In the genomic region with DNA sequence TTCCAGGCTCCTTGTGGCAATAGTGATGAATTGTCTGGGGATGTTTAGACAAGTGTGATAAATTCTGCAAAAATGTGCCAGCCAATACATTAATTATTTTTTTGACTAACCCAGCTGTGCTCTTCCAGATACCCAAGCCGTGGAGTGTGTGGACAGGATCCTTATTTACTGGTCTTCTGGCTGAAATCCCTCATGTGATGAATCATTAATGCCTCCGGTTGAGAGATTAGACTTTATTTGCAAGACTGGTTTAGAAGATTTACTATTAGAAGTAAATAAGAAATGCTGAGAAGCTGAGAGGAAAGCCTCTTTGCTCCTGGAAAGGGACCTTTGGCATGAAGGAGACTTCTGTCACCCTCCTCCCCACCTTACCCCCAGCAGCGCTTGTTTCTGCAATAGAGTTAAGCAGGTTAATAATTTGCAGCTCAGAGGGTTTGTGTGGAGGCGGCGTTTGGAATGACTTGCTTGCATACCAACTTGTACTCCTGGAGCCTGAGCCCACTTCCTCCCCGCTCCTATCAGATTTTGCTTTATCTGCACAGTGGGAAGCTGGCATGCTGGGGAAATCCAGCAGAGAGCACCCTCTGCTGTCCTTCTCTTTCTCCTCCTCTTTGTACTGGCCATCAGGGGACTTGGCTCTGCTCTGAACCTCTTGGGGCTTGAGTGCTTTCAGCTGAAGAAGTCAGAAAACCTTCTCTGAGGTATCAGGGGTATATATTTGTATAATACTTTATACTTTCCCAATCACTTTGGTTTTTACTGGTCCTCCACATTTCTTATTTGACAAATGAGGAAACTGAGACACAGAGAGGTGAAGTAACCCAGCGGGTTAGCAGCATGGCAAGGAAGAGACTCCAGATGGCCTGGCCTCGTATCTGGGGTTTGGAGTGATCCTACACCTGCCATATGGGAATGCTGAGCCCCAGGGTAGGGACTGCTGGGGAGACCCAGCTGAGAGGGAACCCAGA, we compare ENCODE assay signal across 1 cellular context.
TF ChIP-seq lines count a peak whose summit lies in the region.

No MANE protein-coding gene starts in this region.

TF ChIP-seq in HepG2, 621 proteins besides CTCF, POLR2A, EP300 and RAD21 (continued from another document and continues in another):
- TF ChIP-seq, protein P1, sequence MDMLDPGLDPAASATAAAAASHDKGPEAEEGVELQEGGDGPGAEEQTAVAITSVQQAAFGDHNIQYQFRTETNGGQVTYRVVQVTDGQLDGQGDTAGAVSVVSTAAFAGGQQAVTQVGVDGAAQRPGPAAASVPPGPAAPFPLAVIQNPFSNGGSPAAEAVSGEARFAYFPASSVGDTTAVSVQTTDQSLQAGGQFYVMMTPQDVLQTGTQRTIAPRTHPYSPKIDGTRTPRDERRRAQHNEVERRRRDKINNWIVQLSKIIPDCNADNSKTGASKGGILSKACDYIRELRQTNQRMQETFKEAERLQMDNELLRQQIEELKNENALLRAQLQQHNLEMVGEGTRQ (IDR thresholded peaks at IDR 0.05; ENCODE audit: low read depth, low read length): no peak
- TF ChIP-seq, protein P1 (CRISPR knock-in tag; IDR thresholded peaks at IDR 0.05; ENCODE audit: borderline replicate concordance): no peak
- TF ChIP-seq CENPX (CRISPR knock-in tag; IDR thresholded peaks at IDR 0.05) (no peak), PAF1 (CRISPR knock-in tag; IDR thresholded peaks at IDR 0.05) (no peak), ISL2 (CRISPR knock-in tag; IDR thresholded peaks at IDR 0.05) (peak; percentile 69), HNF4A (CRISPR knock-in tag; IDR thresholded peaks at IDR 0.05) (peak; percentile 50; the same call in 1 of the 2 replicates), ZNF850 (CRISPR knock-in tag; conservative IDR thresholded peaks at IDR 0.05) (no peak), MED13 (CRISPR knock-in tag; IDR thresholded peaks at IDR 0.05) (no peak), KLF11 (CRISPR knock-in tag; IDR thresholded peaks at IDR 0.05) (no peak), SIX1 (CRISPR knock-in tag; IDR thresholded peaks at IDR 0.05; ENCODE audit: borderline replicate concordance) (peak; percentile 76; the same call in 1 of the 2 replicates), RFX1 (IDR thresholded peaks at IDR 0.05) (no peak), SRSF4 (IDR thresholded peaks at IDR 0.05; ENCODE audit: low read depth, low read length, poor library complexity, severe bottlenecking) (no peak), FOXC1 (CRISPR knock-in tag; IDR thresholded peaks at IDR 0.05; ENCODE audit: borderline replicate concordance) (peak; percentile 77; the same call in 1 of the 2 replicates), RELA (CRISPR knock-in tag; IDR thresholded peaks at IDR 0.05) (no peak), TBP (CRISPR knock-in tag; IDR thresholded peaks at IDR 0.05) (no peak), SUZ12 (IDR thresholded peaks at IDR 0.05; ENCODE audit: low read depth, low read length) (no peak), ZNF788 (CRISPR knock-in tag; IDR thresholded peaks at IDR 0.05; ENCODE audit: borderline replicate concordance) (peak; percentile 42; the same call in 1 of the 2 replicates), MTA3 (CRISPR knock-in tag; IDR thresholded peaks at IDR 0.05) (no peak), ZFP36L2 (CRISPR knock-in tag; IDR thresholded peaks at IDR 0.05) (no peak), AGO1 (IDR thresholded peaks at IDR 0.05; ENCODE audit: low read depth, low read length, poor library complexity, severe bottlenecking) (no peak), ZNF343 (CRISPR knock-in tag; IDR thresholded peaks at IDR 0.05) (no peak), ZNF607 (CRISPR knock-in tag; IDR thresholded peaks at IDR 0.05; ENCODE audit: borderline replicate concordance) (no peak), CHD2 (IDR thresholded peaks at IDR 0.05; ENCODE audit: low read depth, low read length) (no peak), ZNF724P (CRISPR knock-in tag; IDR thresholded peaks at IDR 0.05; ENCODE audit: borderline replicate concordance) (no peak)
- TF ChIP-seq, protein P2, sequence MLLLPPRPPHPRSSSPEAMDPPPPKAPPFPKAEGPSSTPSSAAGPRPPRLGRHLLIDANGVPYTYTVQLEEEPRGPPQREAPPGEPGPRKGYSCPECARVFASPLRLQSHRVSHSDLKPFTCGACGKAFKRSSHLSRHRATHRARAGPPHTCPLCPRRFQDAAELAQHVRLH (CRISPR knock-in tag; IDR thresholded peaks at IDR 0.05; ENCODE audit: borderline replicate concordance, low read depth): peak; percentile 76; the same call in 1 of the 2 replicates
- TF ChIP-seq, protein P3, sequence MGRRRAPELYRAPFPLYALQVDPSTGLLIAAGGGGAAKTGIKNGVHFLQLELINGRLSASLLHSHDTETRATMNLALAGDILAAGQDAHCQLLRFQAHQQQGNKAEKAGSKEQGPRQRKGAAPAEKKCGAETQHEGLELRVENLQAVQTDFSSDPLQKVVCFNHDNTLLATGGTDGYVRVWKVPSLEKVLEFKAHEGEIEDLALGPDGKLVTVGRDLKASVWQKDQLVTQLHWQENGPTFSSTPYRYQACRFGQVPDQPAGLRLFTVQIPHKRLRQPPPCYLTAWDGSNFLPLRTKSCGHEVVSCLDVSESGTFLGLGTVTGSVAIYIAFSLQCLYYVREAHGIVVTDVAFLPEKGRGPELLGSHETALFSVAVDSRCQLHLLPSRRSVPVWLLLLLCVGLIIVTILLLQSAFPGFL (CRISPR knock-in tag; IDR thresholded peaks at IDR 0.05): no peak
- TF ChIP-seq, protein P4, sequence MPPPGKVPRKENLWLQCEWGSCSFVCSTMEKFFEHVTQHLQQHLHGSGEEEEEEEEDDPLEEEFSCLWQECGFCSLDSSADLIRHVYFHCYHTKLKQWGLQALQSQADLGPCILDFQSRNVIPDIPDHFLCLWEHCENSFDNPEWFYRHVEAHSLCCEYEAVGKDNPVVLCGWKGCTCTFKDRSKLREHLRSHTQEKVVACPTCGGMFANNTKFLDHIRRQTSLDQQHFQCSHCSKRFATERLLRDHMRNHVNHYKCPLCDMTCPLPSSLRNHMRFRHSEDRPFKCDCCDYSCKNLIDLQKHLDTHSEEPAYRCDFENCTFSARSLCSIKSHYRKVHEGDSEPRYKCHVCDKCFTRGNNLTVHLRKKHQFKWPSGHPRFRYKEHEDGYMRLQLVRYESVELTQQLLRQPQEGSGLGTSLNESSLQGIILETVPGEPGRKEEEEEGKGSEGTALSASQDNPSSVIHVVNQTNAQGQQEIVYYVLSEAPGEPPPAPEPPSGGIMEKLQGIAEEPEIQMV (CRISPR knock-in tag; IDR thresholded peaks at IDR 0.05; ENCODE audit: low read depth): no peak
- TF ChIP-seq, protein P5, sequence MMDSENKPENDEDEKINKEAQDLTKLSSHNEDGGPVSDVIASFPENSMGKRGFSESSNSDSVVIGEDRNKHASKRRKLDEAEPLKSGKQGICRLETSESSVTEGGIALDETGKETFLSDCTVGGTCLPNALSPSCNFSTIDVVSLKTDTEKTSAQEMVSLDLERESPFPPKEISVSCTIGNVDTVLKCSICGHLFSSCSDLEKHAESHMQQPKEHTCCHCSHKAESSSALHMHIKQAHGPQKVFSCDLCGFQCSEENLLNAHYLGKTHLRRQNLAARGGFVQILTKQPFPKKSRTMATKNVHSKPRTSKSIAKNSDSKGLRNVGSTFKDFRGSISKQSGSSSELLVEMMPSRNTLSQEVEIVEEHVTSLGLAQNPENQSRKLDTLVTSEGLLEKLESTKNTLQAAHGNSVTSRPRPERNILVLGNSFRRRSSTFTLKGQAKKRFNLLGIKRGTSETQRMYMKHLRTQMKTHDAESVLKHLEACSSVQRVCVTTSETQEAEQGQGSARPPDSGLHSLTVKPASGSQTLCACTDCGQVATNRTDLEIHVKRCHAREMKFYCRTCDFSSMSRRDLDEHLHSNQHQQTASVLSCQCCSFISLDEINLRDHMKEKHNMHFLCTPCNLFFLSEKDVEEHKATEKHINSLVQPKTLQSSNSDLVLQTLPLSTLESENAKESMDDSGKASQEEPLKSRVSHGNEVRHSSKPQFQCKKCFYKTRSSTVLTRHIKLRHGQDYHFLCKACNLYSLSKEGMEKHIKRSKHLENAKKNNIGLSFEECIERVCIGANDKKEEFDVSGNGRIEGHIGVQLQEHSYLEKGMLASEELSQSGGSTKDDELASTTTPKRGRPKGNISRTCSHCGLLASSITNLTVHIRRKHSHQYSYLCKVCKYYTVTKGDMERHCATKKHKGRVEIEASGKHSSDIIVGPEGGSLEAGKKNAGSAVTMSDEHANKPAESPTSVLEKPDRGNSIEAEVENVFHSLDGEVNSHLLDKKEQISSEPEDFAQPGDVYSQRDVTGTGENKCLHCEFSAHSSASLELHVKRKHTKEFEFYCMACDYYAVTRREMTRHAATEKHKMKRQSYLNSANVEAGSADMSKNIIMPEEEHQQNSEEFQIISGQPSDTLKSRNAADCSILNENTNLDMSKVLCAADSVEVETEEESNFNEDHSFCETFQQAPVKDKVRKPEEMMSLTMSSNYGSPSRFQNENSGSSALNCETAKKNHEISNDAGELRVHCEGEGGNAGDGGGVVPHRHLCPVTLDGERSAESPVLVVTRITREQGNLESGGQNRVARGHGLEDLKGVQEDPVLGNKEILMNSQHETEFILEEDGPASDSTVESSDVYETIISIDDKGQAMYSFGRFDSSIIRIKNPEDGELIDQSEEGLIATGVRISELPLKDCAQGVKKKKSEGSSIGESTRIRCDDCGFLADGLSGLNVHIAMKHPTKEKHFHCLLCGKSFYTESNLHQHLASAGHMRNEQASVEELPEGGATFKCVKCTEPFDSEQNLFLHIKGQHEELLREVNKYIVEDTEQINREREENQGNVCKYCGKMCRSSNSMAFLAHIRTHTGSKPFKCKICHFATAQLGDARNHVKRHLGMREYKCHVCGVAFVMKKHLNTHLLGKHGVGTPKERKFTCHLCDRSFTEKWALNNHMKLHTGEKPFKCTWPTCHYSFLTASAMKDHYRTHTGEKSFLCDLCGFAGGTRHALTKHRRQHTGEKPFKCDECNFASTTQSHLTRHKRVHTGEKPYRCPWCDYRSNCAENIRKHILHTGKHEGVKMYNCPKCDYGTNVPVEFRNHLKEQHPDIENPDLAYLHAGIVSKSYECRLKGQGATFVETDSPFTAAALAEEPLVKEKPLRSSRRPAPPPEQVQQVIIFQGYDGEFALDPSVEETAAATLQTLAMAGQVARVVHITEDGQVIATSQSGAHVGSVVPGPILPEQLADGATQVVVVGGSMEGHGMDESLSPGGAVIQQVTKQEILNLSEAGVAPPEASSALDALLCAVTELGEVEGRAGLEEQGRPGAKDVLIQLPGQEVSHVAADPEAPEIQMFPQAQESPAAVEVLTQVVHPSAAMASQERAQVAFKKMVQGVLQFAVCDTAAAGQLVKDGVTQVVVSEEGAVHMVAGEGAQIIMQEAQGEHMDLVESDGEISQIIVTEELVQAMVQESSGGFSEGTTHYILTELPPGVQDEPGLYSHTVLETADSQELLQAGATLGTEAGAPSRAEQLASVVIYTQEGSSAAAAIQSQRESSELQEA (CRISPR knock-in tag; IDR thresholded peaks at IDR 0.05; ENCODE audit: not compliant biosample characterization): no peak
- TF ChIP-seq, protein P6, sequence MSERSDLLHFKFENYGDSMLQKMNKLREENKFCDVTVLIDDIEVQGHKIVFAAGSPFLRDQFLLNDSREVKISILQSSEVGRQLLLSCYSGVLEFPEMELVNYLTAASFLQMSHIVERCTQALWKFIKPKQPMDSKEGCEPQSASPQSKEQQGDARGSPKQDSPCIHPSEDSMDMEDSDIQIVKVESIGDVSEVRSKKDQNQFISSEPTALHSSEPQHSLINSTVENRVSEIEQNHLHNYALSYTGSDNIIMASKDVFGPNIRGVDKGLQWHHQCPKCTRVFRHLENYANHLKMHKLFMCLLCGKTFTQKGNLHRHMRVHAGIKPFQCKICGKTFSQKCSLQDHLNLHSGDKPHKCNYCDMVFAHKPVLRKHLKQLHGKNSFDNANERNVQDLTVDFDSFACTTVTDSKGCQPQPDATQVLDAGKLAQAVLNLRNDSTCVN (CRISPR knock-in tag; IDR thresholded peaks at IDR 0.05; ENCODE audit: borderline replicate concordance): no peak
- TF ChIP-seq, protein P7, sequence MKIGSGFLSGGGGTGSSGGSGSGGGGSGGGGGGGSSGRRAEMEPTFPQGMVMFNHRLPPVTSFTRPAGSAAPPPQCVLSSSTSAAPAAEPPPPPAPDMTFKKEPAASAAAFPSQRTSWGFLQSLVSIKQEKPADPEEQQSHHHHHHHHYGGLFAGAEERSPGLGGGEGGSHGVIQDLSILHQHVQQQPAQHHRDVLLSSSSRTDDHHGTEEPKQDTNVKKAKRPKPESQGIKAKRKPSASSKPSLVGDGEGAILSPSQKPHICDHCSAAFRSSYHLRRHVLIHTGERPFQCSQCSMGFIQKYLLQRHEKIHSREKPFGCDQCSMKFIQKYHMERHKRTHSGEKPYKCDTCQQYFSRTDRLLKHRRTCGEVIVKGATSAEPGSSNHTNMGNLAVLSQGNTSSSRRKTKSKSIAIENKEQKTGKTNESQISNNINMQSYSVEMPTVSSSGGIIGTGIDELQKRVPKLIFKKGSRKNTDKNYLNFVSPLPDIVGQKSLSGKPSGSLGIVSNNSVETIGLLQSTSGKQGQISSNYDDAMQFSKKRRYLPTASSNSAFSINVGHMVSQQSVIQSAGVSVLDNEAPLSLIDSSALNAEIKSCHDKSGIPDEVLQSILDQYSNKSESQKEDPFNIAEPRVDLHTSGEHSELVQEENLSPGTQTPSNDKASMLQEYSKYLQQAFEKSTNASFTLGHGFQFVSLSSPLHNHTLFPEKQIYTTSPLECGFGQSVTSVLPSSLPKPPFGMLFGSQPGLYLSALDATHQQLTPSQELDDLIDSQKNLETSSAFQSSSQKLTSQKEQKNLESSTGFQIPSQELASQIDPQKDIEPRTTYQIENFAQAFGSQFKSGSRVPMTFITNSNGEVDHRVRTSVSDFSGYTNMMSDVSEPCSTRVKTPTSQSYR (CRISPR knock-in tag; IDR thresholded peaks at IDR 0.05; ENCODE audit: borderline replicate concordance): peak; percentile 38; the same call in 1 of the 2 replicates
- TF ChIP-seq, protein P8, sequence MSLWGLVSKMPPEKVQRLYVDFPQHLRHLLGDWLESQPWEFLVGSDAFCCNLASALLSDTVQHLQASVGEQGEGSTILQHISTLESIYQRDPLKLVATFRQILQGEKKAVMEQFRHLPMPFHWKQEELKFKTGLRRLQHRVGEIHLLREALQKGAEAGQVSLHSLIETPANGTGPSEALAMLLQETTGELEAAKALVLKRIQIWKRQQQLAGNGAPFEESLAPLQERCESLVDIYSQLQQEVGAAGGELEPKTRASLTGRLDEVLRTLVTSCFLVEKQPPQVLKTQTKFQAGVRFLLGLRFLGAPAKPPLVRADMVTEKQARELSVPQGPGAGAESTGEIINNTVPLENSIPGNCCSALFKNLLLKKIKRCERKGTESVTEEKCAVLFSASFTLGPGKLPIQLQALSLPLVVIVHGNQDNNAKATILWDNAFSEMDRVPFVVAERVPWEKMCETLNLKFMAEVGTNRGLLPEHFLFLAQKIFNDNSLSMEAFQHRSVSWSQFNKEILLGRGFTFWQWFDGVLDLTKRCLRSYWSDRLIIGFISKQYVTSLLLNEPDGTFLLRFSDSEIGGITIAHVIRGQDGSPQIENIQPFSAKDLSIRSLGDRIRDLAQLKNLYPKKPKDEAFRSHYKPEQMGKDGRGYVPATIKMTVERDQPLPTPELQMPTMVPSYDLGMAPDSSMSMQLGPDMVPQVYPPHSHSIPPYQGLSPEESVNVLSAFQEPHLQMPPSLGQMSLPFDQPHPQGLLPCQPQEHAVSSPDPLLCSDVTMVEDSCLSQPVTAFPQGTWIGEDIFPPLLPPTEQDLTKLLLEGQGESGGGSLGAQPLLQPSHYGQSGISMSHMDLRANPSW (CRISPR knock-in tag; IDR thresholded peaks at IDR 0.05; ENCODE audit: borderline replicate concordance): no peak
